Comparison of ENCODE assay signal across 21 cellular contexts in the genomic region with DNA sequence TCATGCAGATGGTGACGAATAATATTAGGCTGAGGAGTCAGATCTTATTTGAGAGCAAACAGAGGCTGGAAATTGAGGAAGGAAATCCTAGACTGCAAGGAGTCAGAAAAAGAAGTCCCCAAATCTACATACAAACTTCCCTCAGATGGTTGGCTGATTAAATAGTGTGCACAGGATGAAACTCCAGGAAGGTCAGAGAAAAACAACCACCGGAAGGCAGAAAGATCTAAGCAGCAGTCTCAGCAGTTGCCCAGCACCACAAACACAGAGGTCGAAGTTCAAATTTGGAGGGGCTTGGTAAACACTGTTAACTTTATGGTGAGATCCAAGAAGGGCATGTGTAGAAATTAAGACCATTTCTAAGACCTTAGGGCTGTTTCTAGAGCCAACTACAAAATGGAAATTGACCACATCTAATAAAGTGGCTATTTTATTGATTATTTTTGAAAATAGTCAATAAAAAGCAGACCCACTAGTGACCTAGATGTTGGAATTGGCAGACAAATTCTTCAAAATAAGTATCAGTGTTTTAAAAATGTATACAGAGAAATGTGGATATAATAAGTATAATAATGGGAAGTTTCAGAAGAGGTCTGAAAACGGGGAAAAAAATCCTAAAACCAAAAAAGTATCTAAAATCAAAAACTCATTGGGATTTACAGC.
"Had no signal": no experiment of that assay in that cellular context is flagged by ENCODE, and none has a peak within 500 bp of the region (broad histone marks: within the 10 kb centered on the region; RNA-seq: fewer than 3 reads in every experiment).

No MANE protein-coding gene starts in this region.

- H3K9me3 Mint-ChIP-seq: effector memory CD8-positive, alpha-beta T cell had no signal

- ATAC-seq: effector memory CD8-positive, alpha-beta T cell; esophagus mucosa; gastrocnemius medialis; left lung; naive thymus-derived CD8-positive, alpha-beta T cell; psoas muscle; right cardiac atrium; stimulated activated memory B cell treated with anti-CD40 and anti-IgM and Interleukin-4, amounts not matched to agents 10 μg/mL and 1 μg/mL and 100 μg/mL, for 72 hours; stimulated activated naive CD8-positive, alpha-beta T cell treated with anti-CD3 and anti-CD28 coated beads, Interleukin-15, Interleukin-2, amounts not matched to agents 100 U/mL and 50 U/mL, for 24 hours had no signal

- H3K27me3 Mint-ChIP-seq: type B pancreatic cell had no signal

- H3K4me1 Mint-ChIP-seq: naive thymus-derived CD8-positive, alpha-beta T cell; stimulated activated memory B cell treated with anti-CD40 and anti-IgM and Interleukin-4, amounts not matched to agents 10 μg/mL and 1 μg/mL and 100 μg/mL, for 72 hours had no signal

- H3K27ac Mint-ChIP-seq: effector memory CD8-positive, alpha-beta T cell; naive thymus-derived CD8-positive, alpha-beta T cell; stimulated activated memory B cell treated with anti-CD40 and anti-IgM and Interleukin-4, amounts not matched to agents 10 μg/mL and 1 μg/mL and 100 μg/mL, for 72 hours; type B pancreatic cell had no signal

- H3K4me3 Mint-ChIP-seq: effector memory CD8-positive, alpha-beta T cell; naive thymus-derived CD8-positive, alpha-beta T cell; stimulated activated memory B cell treated with anti-CD40 and anti-IgM and Interleukin-4, amounts not matched to agents 10 μg/mL and 1 μg/mL and 100 μg/mL, for 72 hours; type B pancreatic cell had no signal

- DNase-seq: effector memory CD8-positive, alpha-beta T cell; foreskin fibroblast; gastrocnemius medialis; head of caudate nucleus; left lung; mammary epithelial cell; naive thymus-derived CD8-positive, alpha-beta T cell; occipital lobe; ovary; posterior cingulate gyrus; psoas muscle; right cardiac atrium; spleen; stimulated activated CD4-positive, alpha-beta T cell treated with anti-CD3 and anti-CD28 coated beads, Interleukin-4, amount 100 ng/mL, for 4 hours; stimulated activated naive CD8-positive, alpha-beta T cell treated with anti-CD3 and anti-CD28 coated beads, Interleukin-15, Interleukin-2, amounts not matched to agents 100 U/mL and 50 U/mL, for 24 hours; substantia nigra; testis; tibial artery had no signal
